Comparison of ENCODE assay signal across 21 cellular contexts in the genomic region with DNA sequence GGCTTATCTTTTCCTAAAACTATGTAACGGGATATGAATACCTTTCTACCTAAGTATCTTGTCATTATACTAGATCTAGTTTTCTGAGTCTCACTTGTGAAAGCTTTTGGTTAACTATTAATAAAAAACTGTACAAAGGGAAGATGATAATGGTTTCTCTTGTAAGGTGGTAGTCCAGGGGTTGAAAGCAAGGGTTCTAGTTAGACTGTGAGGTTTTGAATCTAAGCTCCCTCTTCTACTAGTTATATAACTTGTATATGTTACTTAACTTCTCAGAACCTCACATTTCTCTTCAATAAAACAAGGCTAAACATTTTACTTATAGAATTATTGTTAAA.
"Had no signal": no experiment of that assay in that cellular context is flagged by ENCODE, and none has a peak within 500 bp of the region (broad histone marks: within the 10 kb centered on the region; RNA-seq: fewer than 3 reads in every experiment).

No MANE protein-coding gene starts in this region.

- H3K4me1 Mint-ChIP-seq: stimulated activated memory B cell treated with anti-CD40 and anti-IgM and Interleukin-4, amounts not matched to agents 10 μg/mL and 1 μg/mL and 100 μg/mL, for 72 hours had no signal

- H3K9me3 ChIP-seq: ascending aorta, esophagus muscularis mucosa, left lung, mucosa of descending colon, prostate gland, sigmoid colon, thoracic aorta had no signal

- H3K4me3 ChIP-seq: ascending aorta, esophagus muscularis mucosa, left lung, mucosa of descending colon, prostate gland, sigmoid colon, spleen, thoracic aorta had no signal

- H3K36me3 Mint-ChIP-seq: stimulated activated memory B cell treated with anti-CD40 and anti-IgM and Interleukin-4, amounts not matched to agents 10 μg/mL and 1 μg/mL and 100 μg/mL, for 72 hours had no signal

- H3K27ac ChIP-seq: ascending aorta, prostate gland, thoracic aorta, VCaP had no signal

- H3K4me1 ChIP-seq: prostate gland had no signal

- H3K27me3 Mint-ChIP-seq: stimulated activated memory B cell treated with anti-CD40 and anti-IgM and Interleukin-4, amounts not matched to agents 10 μg/mL and 1 μg/mL and 100 μg/mL, for 72 hours had no signal

- DNase-seq: activated CD4-positive, alpha-beta T cell treated with anti-CD3 and anti-CD28 coated beads for 1 hour; activated CD8-positive, alpha-beta memory T cell treated with anti-CD3 and anti-CD28 coated beads for 24 hours; activated CD8-positive, alpha-beta memory T cell treated with anti-CD3 and anti-CD28 coated beads, Interleukin-2, amount 50 U/mL, for 48 hours; activated effector memory CD4-positive, alpha-beta T cell treated with anti-CD3 and anti-CD28 coated beads, Interleukin-2, amount 50 U/mL, for 16 hours; activated naive CD4-positive, alpha-beta T cell treated with anti-CD3 and anti-CD28 coated beads, Interleukin-2, amount 50 U/mL, for 16 hours; activated T-cell treated with anti-CD3 and anti-CD28 coated beads, Interleukin-2, amount 50 U/mL, for 72 hours; cerebellar nuclear complex; effector CD4-positive, alpha-beta T cell; left lung; mucosa of descending colon; naive B cell; sigmoid colon; spleen; stimulated activated CD4-positive, alpha-beta T cell treated with anti-CD3 and anti-CD28 coated beads, Interleukin-4, amount 100 ng/mL, for 4 hours; T-helper 17 cell had no signal

- H3K27ac Mint-ChIP-seq: activated T-cell treated with anti-CD3 and anti-CD28 coated beads, Interleukin-2, amount 50 U/mL, for 72 hours; naive B cell; stimulated activated memory B cell treated with anti-CD40 and anti-IgM and Interleukin-4, amounts not matched to agents 10 μg/mL and 1 μg/mL and 100 μg/mL, for 72 hours; T-helper 17 cell had no signal

- H3K27me3 ChIP-seq: ascending aorta, esophagus muscularis mucosa, left lung, sigmoid colon, spleen had no signal

- H3K36me3 ChIP-seq: ascending aorta, esophagus muscularis mucosa, left lung, prostate gland, sigmoid colon, spleen, thoracic aorta had no signal

- H3K4me3 Mint-ChIP-seq: activated T-cell treated with anti-CD3 and anti-CD28 coated beads, Interleukin-2, amount 50 U/mL, for 72 hours; naive B cell; stimulated activated memory B cell treated with anti-CD40 and anti-IgM and Interleukin-4, amounts not matched to agents 10 μg/mL and 1 μg/mL and 100 μg/mL, for 72 hours; T-helper 17 cell had no signal
